In genomic region chr17:55830210-55830609, GRCh38 we compare ENCODE assay signal across 33 cellular contexts.
"Had no signal": no experiment of that assay in that cellular context is flagged by ENCODE, and none has a peak within 500 bp of the region (broad histone marks: within the 10 kb centered on the region; RNA-seq: fewer than 3 reads in every experiment).

No MANE protein-coding gene starts in this region.

- H3K9ac ChIP-seq: SK-N-SH had no signal

- H3K27me3 ChIP-seq: ascending aorta, breast epithelium, Peyer's patch had no signal

- H3K4me3 ChIP-seq: ascending aorta, breast epithelium, Peyer's patch, SJSA1 had no signal

- DNase-seq: activated CD4-positive, alpha-beta T cell treated with anti-CD3 and anti-CD28 coated beads for 36 hours; activated CD4-positive, alpha-beta T cell treated with anti-CD3 and anti-CD28 coated beads, Interleukin-2, amount 10 ng/mL, durations not matched to agents 7 days and 5 days; activated CD4-positive, alpha-beta T cell treated with anti-CD3 and anti-CD28 coated beads, Interleukin-2, amount 50 U/mL, for 48 hours; activated CD8-positive, alpha-beta T cell treated with anti-CD3 and anti-CD28 coated beads, Interleukin-2, amount 10 ng/mL, durations not matched to agents 7 days and 5 days; activated gamma-delta T cell; activated naive CD4-positive, alpha-beta T cell treated with Interleukin-2 at 50 U/mL for 16 hours; activated naive CD8-positive, alpha-beta T cell treated with anti-CD3 and anti-CD28 coated beads, Interleukin-2, amount 10 ng/mL, durations not matched to agents 7 days and 5 days; activated T-cell treated with anti-CD3 and anti-CD28 coated beads, Interleukin-2, amount 50 U/mL, for 24 hours; amygdala; cerebellar nuclear complex; MM.1S; MV-4-11; NCI-H1092; NCI-H1436 treated with DMSO at 0.1 percent for 48 hours; NCI-H1694 treated with DMSO at 0.1 percent for 48 hours; NCI-H2029; NCI-H2107; NCI-H2171; NCI-H510A; NCI-H526 treated with DMSO at 0.1 percent for 48 hours; NCI-H774; NK-92 treated with Interleukin-12 subunit alpha and Interleukin-12 subunit beta, amount 100 ng/mL, for 24 hours; PC-3; Peyer's patch; RPMI8226; SHP77 treated with DMSO at 0.1 percent for 48 hours had no signal

- H3K4me1 ChIP-seq: ascending aorta, breast epithelium, Peyer's patch, SJSA1 had no signal

- H3K27ac ChIP-seq: ascending aorta, breast epithelium, Peyer's patch, SJSA1 had no signal

- ATAC-seq: activated CD4-positive, CD25-positive, alpha-beta regulatory T cell treated with anti-CD3 and anti-CD28 coated beads, Interleukin-2, amount 50 U/mL, for 24 hours; activated CD8-positive, alpha-beta T cell treated with anti-CD3 and anti-CD28 coated beads, Interleukin-2, amount 10 ng/mL, durations not matched to agents 7 days and 5 days; PC-3; WTC11 had no signal

- FAIRE-seq: TTC549 had no signal

- H3K4me2 ChIP-seq: SK-N-SH had no signal

- H3K36me3 ChIP-seq: ascending aorta, breast epithelium, Peyer's patch, SJSA1 had no signal

- H3K9me3 ChIP-seq: ascending aorta, breast epithelium, Peyer's patch, SJSA1, SK-N-SH had no signal
